In genomic region chrX:46311581-46312120, GRCh38 we compare ENCODE assay signal across 1 cellular context.
TF ChIP-seq lines count a peak whose summit lies in the region.

No MANE protein-coding gene starts in this region.

TF ChIP-seq in H1, 55 proteins besides CTCF, POLR2A, EP300 and RAD21 (continued from another document):
- TF ChIP-seq SIN3A (conservative IDR thresholded peaks at IDR 0.05 in 1 of 2, IDR thresholded peaks at IDR 0.05 in 1 of 2; ENCODE audit: low read depth in 1 of 2, low read length in 2 of 2) = no peak
- TF ChIP-seq HDAC2 (IDR thresholded peaks at IDR 0.05; ENCODE audit: borderline replicate concordance in 1 of 2, low read depth in 2 of 2, low read length in 2 of 2) = no peak
- TF ChIP-seq E2F6 (IDR thresholded peaks at IDR 0.05) = no peak
- TF ChIP-seq EGR1 (IDR thresholded peaks at IDR 0.05; ENCODE audit: borderline replicate concordance, low read depth, low read length) = no peak
- TF ChIP-seq CEBPB (IDR thresholded peaks at IDR 0.05; ENCODE audit: low read depth, low read length) = no peak
- no peak for TF ChIP-seq SP2 (IDR thresholded peaks at IDR 0.05; ENCODE audit: low read length)
- no peak for TF ChIP-seq BACH1 (IDR thresholded peaks at IDR 0.05; ENCODE audit: low read length)
- TF ChIP-seq EZH2 (IDR thresholded peaks at IDR 0.05; ENCODE audit: low read depth, low read length, severe bottlenecking) = no peak
- TF ChIP-seq NANOG (IDR thresholded peaks at IDR 0.05; ENCODE audit: insufficient read depth, low read depth, low read length, poor library complexity, severe bottlenecking) = no peak
- TF ChIP-seq ATF2 (IDR thresholded peaks at IDR 0.05; ENCODE audit: low read length) = no peak
- no peak for TF ChIP-seq KDM5A (IDR thresholded peaks at IDR 0.05; ENCODE audit: low read length)
- TF ChIP-seq CTBP2 (IDR thresholded peaks at IDR 0.05; ENCODE audit: borderline replicate concordance, insufficient read depth, insufficient read length, low read length) = no peak
- no peak for TF ChIP-seq SIX5 (IDR thresholded peaks at IDR 0.05; ENCODE audit: low read depth, low read length)
- TF ChIP-seq SUZ12 (IDR thresholded peaks at IDR 0.05; ENCODE audit: low read length) = no peak
